ENCODE assay signal across 8 cellular contexts in genomic region chr20:38842558-38842981, GRCh38. TPM values are rescaled to one million over a fixed set of nuclear protein-coding genes. Genes with fewer than 3 reads are reported as not detected.
A peak's percentile ranks its signal among the peaks of the same experiment; 100 is the strongest.
DNase-seq lines count a peak whose midpoint lies in the region; ATAC-seq, FAIRE-seq and TF ChIP-seq lines count a peak whose summit lies in the region.

No MANE protein-coding gene starts in this region.

- no peaks in the 10 kb centered on the region for H3K79me2 ChIP-seq in GM23338 (replicated peaks; ENCODE audit: insufficient read depth)

- no peaks in the 10 kb centered on the region for H3F3A ChIP-seq in GM23338 (replicated peaks; ENCODE audit: low read depth)

- peak overlapping the region; percentile 39; the same call in 1 of the 2 replicates for H3K4me2 ChIP-seq in GM23338

- FAIRE-seq in GM12891 (lab: Jason Lieb, UNC) = peak; percentile 91

- H3K9me2 ChIP-seq in GM23338 (ENCODE audit: insufficient read depth) = no peaks in the 10 kb centered on the region

- no peaks in the 10 kb centered on the region for H3K27me3 ChIP-seq in GM23338 (ENCODE audit: insufficient read depth)

- no peak overlapping the region for H3K27ac ChIP-seq in GM23338 (ENCODE audit: low read depth)

- H3K4me1 Mint-ChIP-seq in GM23338 (peaks cover 24% of the 10 kb centered on the region), glutamatergic neuron (ENCODE audit: low read depth, unreplicated experiment) (peaks cover 5% of the 10 kb centered on the region)

- peak; percentile 64 for ATAC-seq in GM23338

- H3K4me3 ChIP-seq in GM23338 = no peak overlapping the region
- no peak overlapping the region for H3K4me3 ChIP-seq in NB4 (ENCODE audit: low read depth, low read length)

- DNase-seq in GM12891 (ENCODE audit: insufficient read length, low spot score) (peak; percentile 61), GM23338 (ENCODE audit: low spot score) (peak; percentile 34), NB4 (ENCODE audit: low read depth) (peak; percentile 30), anterior cingulate cortex (lab: John Stamatoyannopoulos, UW) (no peak), NCI-H345 (lab: John Stamatoyannopoulos, UW) (no peak), glutamatergic neuron (no peak)
- peak; percentile 73 for DNase-seq in activated naive CD4-positive, alpha-beta T cell treated with anti-CD3 and anti-CD28 coated beads, Interleukin-2, amount 50 U/mL, for 16 hours
- peak; percentile 66 to 68 for DNase-seq in stimulated activated CD8-positive, alpha-beta memory T cell treated with anti-CD3 and anti-CD28 coated beads, Interleukin-7, amount 100 ng/mL, for 4 hours (ENCODE audit: low read depth in 2 of 2)

- H3K36me3 Mint-ChIP-seq in GM23338 (ENCODE audit: low read depth) (no peaks in the 10 kb centered on the region), glutamatergic neuron (ENCODE audit: unreplicated experiment) (no peaks in the 10 kb centered on the region)

- H3K27me3 Mint-ChIP-seq in GM23338 (ENCODE audit: insufficient read depth, low read depth, poor library complexity) (no peaks in the 10 kb centered on the region), glutamatergic neuron (ENCODE audit: unreplicated experiment) (no peaks in the 10 kb centered on the region)

- TF ChIP-seq POLR2A in GM12891 (IDR thresholded peaks at IDR 0.05; ENCODE audit: low read depth, low read length) (no peak), NB4 (IDR thresholded peaks at IDR 0.05; ENCODE audit: extremely low read depth, insufficient read length) (no peak)

- TF ChIP-seq CTCF in GM23338 (conservative IDR thresholded peaks at IDR 0.05; ENCODE audit: low read depth in 2 of 2) (no peak), NB4 (IDR thresholded peaks at IDR 0.05; ENCODE audit: low read depth, low read length) (no peak), glutamatergic neuron (IDR thresholded peaks at IDR 0.05; ENCODE audit: partially characterized antibody, unreplicated experiment) (no peak)

- H3K27ac Mint-ChIP-seq in GM23338 = no peak overlapping the region
- H3K27ac Mint-ChIP-seq in glutamatergic neuron (ENCODE audit: unreplicated experiment) = no peak overlapping the region

- no peak overlapping the region for H2AFZ ChIP-seq in GM23338

- H3K4me1 ChIP-seq in GM23338 (ENCODE audit: insufficient read depth) = peaks cover 10% of the 10 kb centered on the region

- no peaks in the 10 kb centered on the region for H3K36me3 ChIP-seq in GM23338 (ENCODE audit: insufficient read depth)

- H4K20me1 ChIP-seq in GM23338 (replicated peaks; ENCODE audit: insufficient read depth) = peaks cover 6% of the 10 kb centered on the region; the same call in 1 of the 2 replicates

- no peak overlapping the region for H3K4me3 Mint-ChIP-seq in GM23338
- H3K4me3 Mint-ChIP-seq in glutamatergic neuron (ENCODE audit: unreplicated experiment) = no peak overlapping the region

- no peaks in the 10 kb centered on the region for H3K9me3 Mint-ChIP-seq in GM23338
- peaks cover 1% of the 10 kb centered on the region for H3K9me3 Mint-ChIP-seq in glutamatergic neuron (ENCODE audit: unreplicated experiment)

TF ChIP-seq in GM12891, 5 proteins besides CTCF, POLR2A, EP300 and RAD21:
- TF ChIP-seq PAX5 (IDR thresholded peaks at IDR 0.05; ENCODE audit: insufficient read depth, low read length, severe bottlenecking) = peak; percentile 74
- peak; percentile 89 for TF ChIP-seq POU2F2 (IDR thresholded peaks at IDR 0.05; ENCODE audit: low read depth, low read length)
- TF ChIP-seq SPI1 (IDR thresholded peaks at IDR 0.05; ENCODE audit: low read depth, low read length) = no peak
TF ChIP-seq in GM12891: peak in this region for 2.

TF ChIP-seq in GM23338, 12 proteins besides CTCF, POLR2A, EP300 and RAD21 (continues in another document):
- TF ChIP-seq, protein P1, sequence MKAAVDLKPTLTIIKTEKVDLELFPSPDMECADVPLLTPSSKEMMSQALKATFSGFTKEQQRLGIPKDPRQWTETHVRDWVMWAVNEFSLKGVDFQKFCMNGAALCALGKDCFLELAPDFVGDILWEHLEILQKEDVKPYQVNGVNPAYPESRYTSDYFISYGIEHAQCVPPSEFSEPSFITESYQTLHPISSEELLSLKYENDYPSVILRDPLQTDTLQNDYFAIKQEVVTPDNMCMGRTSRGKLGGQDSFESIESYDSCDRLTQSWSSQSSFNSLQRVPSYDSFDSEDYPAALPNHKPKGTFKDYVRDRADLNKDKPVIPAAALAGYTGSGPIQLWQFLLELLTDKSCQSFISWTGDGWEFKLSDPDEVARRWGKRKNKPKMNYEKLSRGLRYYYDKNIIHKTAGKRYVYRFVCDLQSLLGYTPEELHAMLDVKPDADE (IDR thresholded peaks at IDR 0.05) = no peak
- TF ChIP-seq JUNB (IDR thresholded peaks at IDR 0.05; ENCODE audit: unreplicated experiment) (no peak), NANOG (IDR thresholded peaks at IDR 0.05; ENCODE audit: borderline replicate concordance) (no peak), EZH2phosphoT487 (IDR thresholded peaks at IDR 0.05; ENCODE audit: unreplicated experiment) (no peak)
- TF ChIP-seq, protein P2, sequence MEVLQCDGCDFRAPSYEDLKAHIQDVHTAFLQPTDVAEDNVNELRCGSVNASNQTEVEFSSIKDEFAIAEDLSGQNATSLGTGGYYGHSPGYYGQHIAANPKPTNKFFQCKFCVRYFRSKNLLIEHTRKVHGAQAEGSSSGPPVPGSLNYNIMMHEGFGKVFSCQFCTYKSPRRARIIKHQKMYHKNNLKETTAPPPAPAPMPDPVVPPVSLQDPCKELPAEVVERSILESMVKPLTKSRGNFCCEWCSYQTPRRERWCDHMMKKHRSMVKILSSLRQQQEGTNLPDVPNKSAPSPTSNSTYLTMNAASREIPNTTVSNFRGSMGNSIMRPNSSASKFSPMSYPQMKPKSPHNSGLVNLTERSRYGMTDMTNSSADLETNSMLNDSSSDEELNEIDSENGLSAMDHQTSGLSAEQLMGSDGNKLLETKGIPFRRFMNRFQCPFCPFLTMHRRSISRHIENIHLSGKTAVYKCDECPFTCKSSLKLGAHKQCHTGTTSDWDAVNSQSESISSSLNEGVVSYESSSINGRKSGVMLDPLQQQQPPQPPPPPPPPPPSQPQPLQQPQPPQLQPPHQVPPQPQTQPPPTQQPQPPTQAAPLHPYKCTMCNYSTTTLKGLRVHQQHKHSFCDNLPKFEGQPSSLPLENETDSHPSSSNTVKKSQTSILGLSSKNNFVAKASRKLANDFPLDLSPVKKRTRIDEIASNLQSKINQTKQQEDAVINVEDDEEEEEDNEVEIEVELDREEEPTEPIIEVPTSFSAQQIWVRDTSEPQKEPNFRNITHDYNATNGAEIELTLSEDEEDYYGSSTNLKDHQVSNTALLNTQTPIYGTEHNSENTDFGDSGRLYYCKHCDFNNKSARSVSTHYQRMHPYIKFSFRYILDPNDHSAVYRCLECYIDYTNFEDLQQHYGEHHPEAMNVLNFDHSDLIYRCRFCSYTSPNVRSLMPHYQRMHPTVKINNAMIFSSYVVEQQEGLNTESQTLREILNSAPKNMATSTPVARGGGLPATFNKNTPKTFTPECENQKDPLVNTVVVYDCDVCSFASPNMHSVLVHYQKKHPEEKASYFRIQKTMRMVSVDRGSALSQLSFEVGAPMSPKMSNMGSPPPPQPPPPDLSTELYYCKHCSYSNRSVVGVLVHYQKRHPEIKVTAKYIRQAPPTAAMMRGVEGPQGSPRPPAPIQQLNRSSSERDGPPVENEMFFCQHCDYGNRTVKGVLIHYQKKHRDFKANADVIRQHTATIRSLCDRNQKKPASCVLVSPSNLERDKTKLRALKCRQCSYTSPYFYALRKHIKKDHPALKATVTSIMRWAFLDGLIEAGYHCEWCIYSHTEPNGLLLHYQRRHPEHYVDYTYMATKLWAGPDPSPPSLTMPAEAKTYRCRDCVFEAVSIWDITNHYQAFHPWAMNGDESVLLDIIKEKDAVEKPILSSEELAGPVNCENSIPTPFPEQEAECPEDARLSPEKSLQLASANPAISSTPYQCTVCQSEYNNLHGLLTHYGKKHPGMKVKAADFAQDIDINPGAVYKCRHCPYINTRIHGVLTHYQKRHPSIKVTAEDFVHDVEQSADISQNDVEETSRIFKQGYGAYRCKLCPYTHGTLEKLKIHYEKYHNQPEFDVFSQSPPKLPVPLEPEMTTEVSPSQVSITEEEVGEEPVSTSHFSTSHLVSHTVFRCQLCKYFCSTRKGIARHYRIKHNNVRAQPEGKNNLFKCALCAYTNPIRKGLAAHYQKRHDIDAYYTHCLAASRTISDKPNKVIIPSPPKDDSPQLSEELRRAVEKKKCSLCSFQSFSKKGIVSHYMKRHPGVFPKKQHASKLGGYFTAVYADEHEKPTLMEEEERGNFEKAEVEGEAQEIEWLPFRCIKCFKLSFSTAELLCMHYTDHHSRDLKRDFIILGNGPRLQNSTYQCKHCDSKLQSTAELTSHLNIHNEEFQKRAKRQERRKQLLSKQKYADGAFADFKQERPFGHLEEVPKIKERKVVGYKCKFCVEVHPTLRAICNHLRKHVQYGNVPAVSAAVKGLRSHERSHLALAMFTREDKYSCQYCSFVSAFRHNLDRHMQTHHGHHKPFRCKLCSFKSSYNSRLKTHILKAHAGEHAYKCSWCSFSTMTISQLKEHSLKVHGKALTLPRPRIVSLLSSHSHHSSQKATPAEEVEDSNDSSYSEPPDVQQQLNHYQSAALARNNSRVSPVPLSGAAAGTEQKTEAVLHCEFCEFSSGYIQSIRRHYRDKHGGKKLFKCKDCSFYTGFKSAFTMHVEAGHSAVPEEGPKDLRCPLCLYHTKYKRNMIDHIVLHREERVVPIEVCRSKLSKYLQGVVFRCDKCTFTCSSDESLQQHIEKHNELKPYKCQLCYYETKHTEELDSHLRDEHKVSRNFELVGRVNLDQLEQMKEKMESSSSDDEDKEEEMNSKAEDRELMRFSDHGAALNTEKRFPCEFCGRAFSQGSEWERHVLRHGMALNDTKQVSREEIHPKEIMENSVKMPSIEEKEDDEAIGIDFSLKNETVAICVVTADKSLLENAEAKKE (CRISPR knock-in tag; IDR thresholded peaks at IDR 0.05) = no peak

RNA-seq across cellular contexts. Expression of gene PPP1R16B, which starts 37.1 kb away (rescaled TPM):
- polyA plus RNA-seq in GM12891 (2012; ENCODE audit: low read depth, missing spikeins) = 60.8 TPM
- total RNA-seq in GM23338 (2014; rRNA removed; shearing (Covaris generic)) = 11.5 and 12.0 TPM in 2 replicates
- polyA plus RNA-seq in GM23338 (2016; fragmentation: Nextera tagmentation; extraction: Ambion mirVana) = 1.5 and 1.6 TPM in 2 replicates
- 5.3 TPM for total RNA-seq in glutamatergic neuron (ENCODE audit: unreplicated experiment)

Comparison
In these comparisons a context has a peak if more than half of its experiments do, and no peak if none do; other contexts are left out.
1. DNase-seq: peak in GM12891 (single experiment), GM23338 (single experiment), NB4 (single experiment), activated naive CD4-positive, alpha-beta T cell treated with anti-CD3 and anti-CD28 coated beads, Interleukin-2, amount 50 U/mL, for 16 hours (single experiment) and stimulated activated CD8-positive, alpha-beta memory T cell treated with anti-CD3 and anti-CD28 coated beads, Interleukin-7, amount 100 ng/mL, for 4 hours (2 of 2); none in anterior cingulate cortex (0 of 58), NCI-H345 (single experiment) and glutamatergic neuron (single experiment).